8 cellular contexts compared by ENCODE assay signal in the genomic region with DNA sequence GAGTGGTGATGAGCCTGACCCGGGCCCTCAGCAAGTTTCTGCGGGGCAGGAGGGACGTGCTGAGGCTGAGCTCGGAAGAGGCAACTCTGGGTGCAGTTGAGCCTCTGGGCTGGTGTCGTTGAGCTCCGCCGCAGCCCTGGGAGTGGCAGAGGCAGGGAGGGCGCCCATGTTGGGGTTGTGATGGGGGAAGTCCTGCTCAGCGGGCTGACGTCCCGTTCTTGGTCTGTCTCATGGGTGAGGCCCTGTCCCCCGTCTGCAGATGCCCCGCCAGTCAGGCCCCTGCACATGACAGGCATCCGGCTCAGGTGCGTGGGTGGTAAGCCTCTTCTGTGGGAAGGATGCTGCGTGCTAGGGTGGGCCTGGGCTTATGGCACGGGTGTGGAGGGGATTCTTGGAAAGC.
A peak's percentile ranks its signal among the peaks of the same experiment; 100 is the strongest.
DNase-seq lines count a peak whose midpoint lies in the region; ATAC-seq, FAIRE-seq and TF ChIP-seq lines count a peak whose summit lies in the region.

No MANE protein-coding gene starts in this region.

- H3K9me3 Mint-ChIP-seq in IgD-negative memory B cell, result peaks cover 0 to 3% (median 0%) of the 10 kb centered on the region in 3 donors

- H3K4me3 ChIP-seq in prostate gland, result no peak overlapping the region
- H3K4me3 ChIP-seq in gastrocnemius medialis, result no peak overlapping the region
- no peak overlapping the region for H3K4me3 ChIP-seq in small intestine (ENCODE audit: low read depth in 1 of 2, low read length in 2 of 2)

- H3K4me1 Mint-ChIP-seq in IgD-negative memory B cell, result peaks cover 30 to 38% (median 30%) of the 10 kb centered on the region in 3 donors

- TF ChIP-seq CTCF in prostate gland (IDR thresholded peaks at IDR 0.05), result no peak
- no peak for TF ChIP-seq CTCF in gastrocnemius medialis (IDR thresholded peaks at IDR 0.05 in 4 of 5, conservative IDR thresholded peaks at IDR 0.05 in 1 of 5)

- H3K36me3 ChIP-seq in prostate gland, result no peaks in the 10 kb centered on the region
- no peaks in the 10 kb centered on the region for H3K36me3 ChIP-seq in gastrocnemius medialis
- H3K36me3 ChIP-seq in small intestine (ENCODE audit: control insufficient read depth in 2 of 2, insufficient read depth in 2 of 2, low read length in 2 of 2), result no peaks in the 10 kb centered on the region

- peak; percentile 26 for ATAC-seq in GM19372 (IDR thresholded peaks at IDR 0.05; ENCODE audit: low read depth, unreplicated experiment)
- ATAC-seq in gastrocnemius medialis, result no peak
- no peak for ATAC-seq in HG03095 (IDR thresholded peaks at IDR 0.05; ENCODE audit: unreplicated experiment)

- WGBS in prostate gland, result 93% methylated on average over 14 of the region's 17 CpGs
- 57 to 79% (median 69%) methylated on average over 15 to 17 of the region's 17 CpGs for WGBS in small intestine, 3 donors

- H3K36me3 Mint-ChIP-seq in IgD-negative memory B cell, result no peaks in the 10 kb centered on the region

- no peak for TF ChIP-seq POLR2A in prostate gland (IDR thresholded peaks at IDR 0.05)
- TF ChIP-seq POLR2A in gastrocnemius medialis (IDR thresholded peaks at IDR 0.05), result no peak

- H3K4me1 ChIP-seq in prostate gland (replicated peaks) (peaks cover 46% of the 10 kb centered on the region), gastrocnemius medialis (peaks cover 77 to 94% of the 10 kb centered on the region in 2 donors), small intestine (ENCODE audit: control insufficient read depth in 2 of 2, insufficient read depth in 1 of 2, low read depth in 1 of 2, low read length in 1 of 2) (peaks cover 0 to 3% of the 10 kb centered on the region in 2 donors)

- no peak for FAIRE-seq in small intestine (lab: Jason Lieb, UNC)

- peaks cover 1% of the 10 kb centered on the region for H3K27me3 Mint-ChIP-seq in IgD-negative memory B cell

- no peaks in the 10 kb centered on the region for H3K27me3 ChIP-seq in prostate gland (replicated peaks; ENCODE audit: insufficient read depth)
- no peaks in the 10 kb centered on the region for H3K27me3 ChIP-seq in gastrocnemius medialis
- H3K27me3 ChIP-seq in small intestine (ENCODE audit: control insufficient read depth in 2 of 2, insufficient read depth in 2 of 2, low read length in 2 of 2), result no peaks in the 10 kb centered on the region

- intact Hi-C loops in prostate gland (cut with DNase I), result no loop called here
- intact Hi-C loops in gastrocnemius medialis (cut with DNase I; ENCODE audit: low total_unique reads), result no loop called here

- in situ Hi-C loops in gastrocnemius medialis (cut with MboI; ENCODE audit: low sequenced_read_pairs in 4 of 4), result no loop called here

- peak overlapping the region; percentile 95 to 97 (median 96) for H3K27ac Mint-ChIP-seq in IgD-negative memory B cell

- H3K27ac ChIP-seq in prostate gland, result no peak overlapping the region
- H3K27ac ChIP-seq in gastrocnemius medialis, result no peak overlapping the region
- no peak overlapping the region for H3K27ac ChIP-seq in small intestine (ENCODE audit: low read depth in 1 of 2, low read length in 1 of 2)

- peak overlapping the region; percentile 81 to 94 (median 85) for H3K4me3 Mint-ChIP-seq in IgD-negative memory B cell

- peak in 3 of 4 experiments; percentile 33 to 40 (median 40) for DNase-seq in activated naive CD4-positive, alpha-beta T cell (lab: John Stamatoyannopoulos, UW)
- DNase-seq in stimulated activated CD8-positive, alpha-beta memory T cell treated with anti-CD3 and anti-CD28 coated beads, Interleukin-15, amount 100 ng/mL, for 4 hours (ENCODE audit: low read depth in 2 of 2), result peak; percentile 44 to 58
- no peak for DNase-seq in prostate gland (ENCODE audit: low spot score)
- no peak for DNase-seq in gastrocnemius medialis
- DNase-seq in small intestine, result no peak

- H3K9me3 ChIP-seq in prostate gland (no peaks in the 10 kb centered on the region), gastrocnemius medialis (no peaks in the 10 kb centered on the region), small intestine (ENCODE audit: control insufficient read depth, low read depth) (no peaks in the 10 kb centered on the region)

Comparison
In these comparisons a context has a peak if more than half of its experiments do, and no peak if none do; other contexts are left out.
1. DNase-seq: peak in activated naive CD4-positive, alpha-beta T cell (3 of 4) and stimulated activated CD8-positive, alpha-beta memory T cell treated with anti-CD3 and anti-CD28 coated beads, Interleukin-15, amount 100 ng/mL, for 4 hours (2 of 2); none in prostate gland (single experiment), gastrocnemius medialis (0 of 2) and small intestine (single experiment).